14 cellular contexts compared by ENCODE assay signal in genomic region chr7:94580601-94581000, GRCh38.
A peak's percentile ranks its signal among the peaks of the same experiment; 100 is the strongest.
DNase-seq lines count a peak whose midpoint lies in the region; ATAC-seq and TF ChIP-seq lines count a peak whose summit lies in the region.
"Had no signal": no experiment of that assay in that cellular context is flagged by ENCODE, and none has a peak within 500 bp of the region (broad histone marks: within the 10 kb centered on the region; RNA-seq: fewer than 3 reads in every experiment).

No MANE protein-coding gene starts in this region.

- CTCF ChIA-PET in activated CD4-positive, alpha-beta T cell treated with anti-CD3 and anti-CD28 coated beads for 36 hours (lab: Charles Lee): no interaction called here

- H3K4me3 Mint-ChIP-seq in activated CD4-positive, alpha-beta T cell treated with anti-CD3 and anti-CD28 coated beads for 36 hours: no peak overlapping the region
- peak overlapping the region; percentile 14 for H3K4me3 Mint-ChIP-seq in type B pancreatic cell
- H3K4me3 Mint-ChIP-seq: activated CD4-positive, alpha-beta T cell treated with anti-CD3 and anti-CD28 coated beads, Interleukin-2, amount 10 ng/mL, durations not matched to agents 7 days and 5 days had no signal

- H3K27me3 Mint-ChIP-seq in activated CD4-positive, alpha-beta T cell treated with anti-CD3 and anti-CD28 coated beads for 36 hours: no peaks in the 10 kb centered on the region
- no peaks in the 10 kb centered on the region for H3K27me3 Mint-ChIP-seq in type B pancreatic cell
- H3K27me3 Mint-ChIP-seq: activated CD4-positive, alpha-beta T cell treated with anti-CD3 and anti-CD28 coated beads, Interleukin-2, amount 10 ng/mL, durations not matched to agents 7 days and 5 days had no signal

- TF ChIP-seq POLR2A in Peyer's patch (IDR thresholded peaks at IDR 0.05): no peak

- no peaks in the 10 kb centered on the region for H3K9me3 ChIP-seq in Peyer's patch
- H3K9me3 ChIP-seq: MG63, thoracic aorta had no signal

- POLR2A ChIA-PET in activated CD4-positive, alpha-beta T cell treated with anti-CD3 and anti-CD28 coated beads for 36 hours (lab: Charles Lee): no interaction called here

- H3K27ac Mint-ChIP-seq in activated CD4-positive, alpha-beta T cell treated with anti-CD3 and anti-CD28 coated beads for 36 hours: no peak overlapping the region
- peak overlapping the region; percentile 90 for H3K27ac Mint-ChIP-seq in type B pancreatic cell
- H3K27ac Mint-ChIP-seq: activated CD4-positive, alpha-beta T cell treated with anti-CD3 and anti-CD28 coated beads, Interleukin-2, amount 10 ng/mL, durations not matched to agents 7 days and 5 days had no signal

- no peak for DNase-seq in activated CD4-positive, alpha-beta T cell treated with anti-CD3 and anti-CD28 coated beads for 36 hours
- no peak for DNase-seq in activated CD4-positive, alpha-beta T cell treated with anti-CD3 and anti-CD28 coated beads for 4 hours
- peak; percentile 37 for DNase-seq in NCI-H69 (lab: John Stamatoyannopoulos, UW)
- peak; percentile 38 for DNase-seq in fibroblast of villous mesenchyme (ENCODE audit: low read depth)
- DNase-seq in type B pancreatic cell (ENCODE audit: extremely low spot score, unreplicated experiment): no peak
- no peak for DNase-seq in Peyer's patch
- DNase-seq: activated CD4-positive, alpha-beta T cell treated with anti-CD3 and anti-CD28 coated beads, Interleukin-2, amount 10 ng/mL, durations not matched to agents 7 days and 5 days; activated naive CD4-positive, alpha-beta T cell treated with Interleukin-2 at 50 U/mL for 16 hours; cortex of kidney; MG63; NCI-H748 treated with DMSO at 0.1 percent for 48 hours had no signal

- H3K4me1 ChIP-seq in Peyer's patch: no peaks in the 10 kb centered on the region

- intact Hi-C loops in activated CD4-positive, alpha-beta T cell treated with anti-CD3 and anti-CD28 coated beads for 36 hours (cut with DNase I, micrococcal nuclease): no loop called here

- no peak for TF ChIP-seq CTCF in fibroblast of villous mesenchyme (IDR thresholded peaks at IDR 0.05; ENCODE audit: insufficient read depth, low read depth, low read length)
- no peak for TF ChIP-seq CTCF in type B pancreatic cell (conservative IDR thresholded peaks at IDR 0.05)
- TF ChIP-seq CTCF in Peyer's patch (IDR thresholded peaks at IDR 0.05): no peak

- H3K9me3 Mint-ChIP-seq in activated CD4-positive, alpha-beta T cell treated with anti-CD3 and anti-CD28 coated beads for 36 hours (ENCODE audit: low read depth): peaks cover 9% of the 10 kb centered on the region
- H3K9me3 Mint-ChIP-seq in type B pancreatic cell: peaks cover 13% of the 10 kb centered on the region

- peaks cover 44% of the 10 kb centered on the region for H3K36me3 Mint-ChIP-seq in activated CD4-positive, alpha-beta T cell treated with anti-CD3 and anti-CD28 coated beads for 36 hours (ENCODE audit: low read depth)
- peaks cover 19% of the 10 kb centered on the region for H3K36me3 Mint-ChIP-seq in type B pancreatic cell

- H3K27ac ChIP-seq in Peyer's patch: no peak overlapping the region
- H3K27ac ChIP-seq: thoracic aorta had no signal

- peaks cover 2% of the 10 kb centered on the region for H3K4me1 Mint-ChIP-seq in activated CD4-positive, alpha-beta T cell treated with anti-CD3 and anti-CD28 coated beads for 36 hours
- no peaks in the 10 kb centered on the region for H3K4me1 Mint-ChIP-seq in type B pancreatic cell (ENCODE audit: unreplicated experiment)
- H3K4me1 Mint-ChIP-seq: activated CD4-positive, alpha-beta T cell treated with anti-CD3 and anti-CD28 coated beads, Interleukin-2, amount 10 ng/mL, durations not matched to agents 7 days and 5 days had no signal

- H3K4me3 ChIP-seq in fibroblast of villous mesenchyme (ENCODE audit: low read depth, low read length) (no peak overlapping the region), Peyer's patch (no peak overlapping the region)
- H3K4me3 ChIP-seq: MG63, thoracic aorta had no signal

- peak; percentile 78 for ATAC-seq in activated CD4-positive, alpha-beta T cell treated with anti-CD3 and anti-CD28 coated beads for 36 hours
- ATAC-seq in HG02870 (IDR thresholded peaks at IDR 0.05; ENCODE audit: unreplicated experiment) (no peak), HG02970 (IDR thresholded peaks at IDR 0.05; ENCODE audit: low FRiP score, unreplicated experiment) (no peak)

- H3K27me3 ChIP-seq in Peyer's patch: no peaks in the 10 kb centered on the region
- H3K27me3 ChIP-seq: MG63 had no signal

- no peaks in the 10 kb centered on the region for H3K36me3 ChIP-seq in Peyer's patch
- H3K36me3 ChIP-seq: MG63 had no signal

Comparison
In these comparisons a context has a peak if more than half of its experiments do, and no peak if none do; other contexts are left out.
1. DNase-seq: peak in NCI-H69 (single experiment) and fibroblast of villous mesenchyme (single experiment); none in activated CD4-positive, alpha-beta T cell treated with anti-CD3 and anti-CD28 coated beads for 36 hours (single experiment), activated CD4-positive, alpha-beta T cell treated with anti-CD3 and anti-CD28 coated beads for 4 hours (0 of 2), type B pancreatic cell (single experiment) and Peyer's patch (0 of 3).